Comparison of ENCODE assay signal across 24 cellular contexts in the genomic region with DNA sequence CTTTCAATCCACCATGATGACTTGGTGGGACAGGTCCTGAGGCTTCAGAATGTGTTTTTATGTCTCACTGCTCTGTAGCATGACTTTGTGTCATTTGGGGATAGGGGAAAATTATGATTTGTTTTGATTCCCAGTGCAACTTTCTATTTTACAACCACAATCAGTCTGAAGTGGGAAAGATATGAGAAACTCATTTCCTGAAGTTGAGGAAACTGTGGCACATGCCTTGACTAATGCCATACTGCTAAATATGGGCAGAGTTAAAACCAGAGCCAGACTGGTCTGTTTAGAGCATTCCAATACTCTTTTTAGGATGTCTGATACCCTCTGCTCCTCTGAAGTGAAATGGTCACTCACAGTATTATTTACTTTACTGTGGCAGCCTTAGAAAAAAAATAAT.
"Had no signal": no experiment of that assay in that cellular context is flagged by ENCODE, and none has a peak within 500 bp of the region (broad histone marks: within the 10 kb centered on the region; RNA-seq: fewer than 3 reads in every experiment).

No MANE protein-coding gene starts in this region.

- H3K9me3 ChIP-seq: ascending aorta, pancreas, psoas muscle, sigmoid colon, tibial nerve had no signal

- H3K27ac Mint-ChIP-seq: activated naive CD8-positive, alpha-beta T cell treated with anti-CD3 and anti-CD28 coated beads, Interleukin-2, amount 10 ng/mL, durations not matched to agents 7 days and 5 days; activated T-cell treated with anti-CD3 and anti-CD28 coated beads, Interleukin-2, amount 50 U/mL, for 72 hours; naive thymus-derived CD8-positive, alpha-beta T cell; stimulated activated naive B cell treated with anti-CD40 and anti-IgM and Interleukin-4, amounts not matched to agents 10 μg/mL and 1 μg/mL and 100 μg/mL, for 72 hours had no signal

- ATAC-seq: left colon; naive thymus-derived CD8-positive, alpha-beta T cell; pancreas; psoas muscle; stimulated activated naive B cell treated with anti-CD40 and anti-IgM and Interleukin-4, amounts not matched to agents 10 μg/mL and 1 μg/mL and 100 μg/mL, for 72 hours had no signal

- DNase-seq: activated CD4-positive, CD25-positive, alpha-beta regulatory T cell treated with anti-CD3 and anti-CD28 coated beads, Interleukin-2, amount 50 U/mL, for 72 hours; activated effector memory CD4-positive, alpha-beta T cell treated with Interleukin-2 at 50 U/mL for 16 hours; activated naive CD4-positive, alpha-beta T cell treated with Interleukin-2 at 50 U/mL for 16 hours; activated naive CD8-positive, alpha-beta T cell treated with anti-CD3 and anti-CD28 coated beads, Interleukin-2, amount 10 ng/mL, durations not matched to agents 7 days and 5 days; activated T-cell treated with anti-CD3 and anti-CD28 coated beads for 4 hours; activated T-cell treated with anti-CD3 and anti-CD28 coated beads, Interleukin-2, amount 50 U/mL, for 72 hours; caudate nucleus; cortex of kidney; foreskin fibroblast; head of caudate nucleus; hippocampal formation; left colon; naive thymus-derived CD8-positive, alpha-beta T cell; nucleus accumbens; pancreas; psoas muscle; sigmoid colon; stimulated activated CD4-positive, alpha-beta T cell treated with anti-CD3 and anti-CD28 coated beads, Interleukin-15, amount 100 ng/mL, for 24 hours; stimulated activated CD4-positive, alpha-beta T cell treated with anti-CD3 and anti-CD28 coated beads, Interleukin-2, amount 100 ng/mL, for 24 hours; stimulated activated naive B cell treated with anti-CD40 and anti-IgM and Interleukin-4, amounts not matched to agents 10 μg/mL and 1 μg/mL and 100 μg/mL, for 72 hours; T-helper 2 cell had no signal

- H3K9me3 Mint-ChIP-seq: activated naive CD8-positive, alpha-beta T cell treated with anti-CD3 and anti-CD28 coated beads, Interleukin-2, amount 10 ng/mL, durations not matched to agents 7 days and 5 days; neural crest cell had no signal

- H3K4me3 Mint-ChIP-seq: activated naive CD8-positive, alpha-beta T cell treated with anti-CD3 and anti-CD28 coated beads, Interleukin-2, amount 10 ng/mL, durations not matched to agents 7 days and 5 days; activated T-cell treated with anti-CD3 and anti-CD28 coated beads, Interleukin-2, amount 50 U/mL, for 72 hours; naive thymus-derived CD8-positive, alpha-beta T cell; neural crest cell; stimulated activated naive B cell treated with anti-CD40 and anti-IgM and Interleukin-4, amounts not matched to agents 10 μg/mL and 1 μg/mL and 100 μg/mL, for 72 hours had no signal

- H3K4me1 ChIP-seq: ascending aorta, pancreas, psoas muscle, sigmoid colon, tibial nerve had no signal

- H3K27me3 ChIP-seq: ascending aorta, pancreas, sigmoid colon, tibial nerve had no signal

- H3K4me3 ChIP-seq: ascending aorta, pancreas, psoas muscle, sigmoid colon, tibial nerve had no signal

- H3K36me3 ChIP-seq: ascending aorta, pancreas, sigmoid colon, tibial nerve had no signal

- H3K36me3 Mint-ChIP-seq: activated naive CD8-positive, alpha-beta T cell treated with anti-CD3 and anti-CD28 coated beads, Interleukin-2, amount 10 ng/mL, durations not matched to agents 7 days and 5 days; naive thymus-derived CD8-positive, alpha-beta T cell; stimulated activated naive B cell treated with anti-CD40 and anti-IgM and Interleukin-4, amounts not matched to agents 10 μg/mL and 1 μg/mL and 100 μg/mL, for 72 hours had no signal

- H3K27ac ChIP-seq: ascending aorta, pancreas, psoas muscle, sigmoid colon, tibial nerve had no signal

- H3K27me3 Mint-ChIP-seq: activated naive CD8-positive, alpha-beta T cell treated with anti-CD3 and anti-CD28 coated beads, Interleukin-2, amount 10 ng/mL, durations not matched to agents 7 days and 5 days had no signal

- H3K4me1 Mint-ChIP-seq: activated naive CD8-positive, alpha-beta T cell treated with anti-CD3 and anti-CD28 coated beads, Interleukin-2, amount 10 ng/mL, durations not matched to agents 7 days and 5 days; naive thymus-derived CD8-positive, alpha-beta T cell; stimulated activated naive B cell treated with anti-CD40 and anti-IgM and Interleukin-4, amounts not matched to agents 10 μg/mL and 1 μg/mL and 100 μg/mL, for 72 hours had no signal
